Comparison of ENCODE assay signal across 9 cellular contexts in the genomic region with DNA sequence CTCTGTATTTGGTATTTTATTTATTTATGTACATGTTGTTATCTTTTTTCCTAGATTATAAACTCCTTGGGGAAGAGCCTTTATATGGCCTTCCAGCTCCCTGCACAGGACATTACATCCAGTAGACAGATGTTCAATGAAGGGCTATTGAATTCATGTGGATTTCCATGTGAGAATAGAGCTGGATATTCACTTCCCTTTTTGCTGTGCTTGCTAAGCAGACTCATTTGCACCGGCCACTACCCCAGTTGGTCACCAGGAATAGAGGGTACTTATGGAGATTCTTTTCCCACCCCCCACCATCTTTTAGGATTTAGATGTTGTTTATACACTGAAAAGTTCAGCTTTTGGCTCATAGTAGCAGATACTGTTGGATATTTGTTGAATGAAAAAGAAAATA.
"Had no signal": no experiment of that assay in that cellular context is flagged by ENCODE, and none has a peak within 500 bp of the region (broad histone marks: within the 10 kb centered on the region; RNA-seq: fewer than 3 reads in every experiment).

No MANE protein-coding gene starts in this region.

- H2AFZ ChIP-seq: GM23248 had no signal

- ATAC-seq: HCT116, HepG2 had no signal

- FAIRE-seq: HepG2 had no signal

- DNase-seq: GM23248, GOT3, H7, HFFc6, KBM-7 had no signal

- H3K27ac ChIP-seq: GM23248, HL-60 had no signal

- H3K4me1 ChIP-seq: HAP-1 had no signal

- H3K4me3 ChIP-seq: GM23248, HAP-1 had no signal

- H3K9me3 ChIP-seq: HAP-1 had no signal

- H3K9ac ChIP-seq: GM23248 had no signal

- H3K36me3 ChIP-seq: HAP-1 had no signal
